Comparison of ENCODE assay signal across 1 cellular context in the genomic region with DNA sequence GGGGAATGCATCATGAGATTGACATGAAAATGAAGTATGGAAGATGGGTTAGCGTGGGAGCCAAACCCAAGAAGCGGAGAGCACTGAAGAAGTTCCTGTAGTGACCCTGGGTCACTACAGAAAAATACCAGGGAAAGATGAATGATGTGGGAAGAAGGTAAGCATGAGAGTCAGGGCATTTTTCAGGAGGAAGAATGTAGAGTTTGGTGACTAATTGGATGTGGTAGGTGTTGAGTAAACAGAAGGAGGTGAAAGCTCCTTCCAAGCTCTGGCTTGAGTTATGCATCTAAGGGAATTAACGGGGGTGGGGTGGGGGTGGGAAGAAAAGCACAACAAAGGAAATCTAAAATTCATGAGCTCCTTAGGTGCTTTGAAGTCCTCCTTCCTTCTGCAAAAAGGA.
TF ChIP-seq lines count a peak whose summit lies in the region.

No MANE protein-coding gene starts in this region.

TF ChIP-seq in HCT116, 20 proteins besides CTCF, POLR2A, EP300 and RAD21 (continued from another document):
- TF ChIP-seq, protein P1, sequence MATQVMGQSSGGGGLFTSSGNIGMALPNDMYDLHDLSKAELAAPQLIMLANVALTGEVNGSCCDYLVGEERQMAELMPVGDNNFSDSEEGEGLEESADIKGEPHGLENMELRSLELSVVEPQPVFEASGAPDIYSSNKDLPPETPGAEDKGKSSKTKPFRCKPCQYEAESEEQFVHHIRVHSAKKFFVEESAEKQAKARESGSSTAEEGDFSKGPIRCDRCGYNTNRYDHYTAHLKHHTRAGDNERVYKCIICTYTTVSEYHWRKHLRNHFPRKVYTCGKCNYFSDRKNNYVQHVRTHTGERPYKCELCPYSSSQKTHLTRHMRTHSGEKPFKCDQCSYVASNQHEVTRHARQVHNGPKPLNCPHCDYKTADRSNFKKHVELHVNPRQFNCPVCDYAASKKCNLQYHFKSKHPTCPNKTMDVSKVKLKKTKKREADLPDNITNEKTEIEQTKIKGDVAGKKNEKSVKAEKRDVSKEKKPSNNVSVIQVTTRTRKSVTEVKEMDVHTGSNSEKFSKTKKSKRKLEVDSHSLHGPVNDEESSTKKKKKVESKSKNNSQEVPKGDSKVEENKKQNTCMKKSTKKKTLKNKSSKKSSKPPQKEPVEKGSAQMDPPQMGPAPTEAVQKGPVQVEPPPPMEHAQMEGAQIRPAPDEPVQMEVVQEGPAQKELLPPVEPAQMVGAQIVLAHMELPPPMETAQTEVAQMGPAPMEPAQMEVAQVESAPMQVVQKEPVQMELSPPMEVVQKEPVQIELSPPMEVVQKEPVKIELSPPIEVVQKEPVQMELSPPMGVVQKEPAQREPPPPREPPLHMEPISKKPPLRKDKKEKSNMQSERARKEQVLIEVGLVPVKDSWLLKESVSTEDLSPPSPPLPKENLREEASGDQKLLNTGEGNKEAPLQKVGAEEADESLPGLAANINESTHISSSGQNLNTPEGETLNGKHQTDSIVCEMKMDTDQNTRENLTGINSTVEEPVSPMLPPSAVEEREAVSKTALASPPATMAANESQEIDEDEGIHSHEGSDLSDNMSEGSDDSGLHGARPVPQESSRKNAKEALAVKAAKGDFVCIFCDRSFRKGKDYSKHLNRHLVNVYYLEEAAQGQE (IDR thresholded peaks at IDR 0.05; ENCODE audit: low read depth) = no peak
- TF ChIP-seq ATF3 (IDR thresholded peaks at IDR 0.05) (no peak), CEBPB (IDR thresholded peaks at IDR 0.05; ENCODE audit: low read depth) (no peak), CBX3 (IDR thresholded peaks at IDR 0.05; ENCODE audit: low read depth) (no peak), EGR1 (IDR thresholded peaks at IDR 0.05; ENCODE audit: low read depth) (no peak), SP1 (IDR thresholded peaks at IDR 0.05; ENCODE audit: low read depth) (no peak), FOSL1 (IDR thresholded peaks at IDR 0.05; ENCODE audit: low read depth) (no peak), EZH2 (IDR thresholded peaks at IDR 0.05) (no peak), ZFX (IDR thresholded peaks at IDR 0.05) (no peak), SRF (IDR thresholded peaks at IDR 0.05; ENCODE audit: low read depth) (no peak)
- TF ChIP-seq, protein P2, sequence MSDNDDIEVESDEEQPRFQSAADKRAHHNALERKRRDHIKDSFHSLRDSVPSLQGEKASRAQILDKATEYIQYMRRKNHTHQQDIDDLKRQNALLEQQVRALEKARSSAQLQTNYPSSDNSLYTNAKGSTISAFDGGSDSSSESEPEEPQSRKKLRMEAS (IDR thresholded peaks at IDR 0.05) = no peak
TF ChIP-seq in HCT116: peak in this region for 0.
